16 cellular contexts compared by ENCODE assay signal in the genomic region with DNA sequence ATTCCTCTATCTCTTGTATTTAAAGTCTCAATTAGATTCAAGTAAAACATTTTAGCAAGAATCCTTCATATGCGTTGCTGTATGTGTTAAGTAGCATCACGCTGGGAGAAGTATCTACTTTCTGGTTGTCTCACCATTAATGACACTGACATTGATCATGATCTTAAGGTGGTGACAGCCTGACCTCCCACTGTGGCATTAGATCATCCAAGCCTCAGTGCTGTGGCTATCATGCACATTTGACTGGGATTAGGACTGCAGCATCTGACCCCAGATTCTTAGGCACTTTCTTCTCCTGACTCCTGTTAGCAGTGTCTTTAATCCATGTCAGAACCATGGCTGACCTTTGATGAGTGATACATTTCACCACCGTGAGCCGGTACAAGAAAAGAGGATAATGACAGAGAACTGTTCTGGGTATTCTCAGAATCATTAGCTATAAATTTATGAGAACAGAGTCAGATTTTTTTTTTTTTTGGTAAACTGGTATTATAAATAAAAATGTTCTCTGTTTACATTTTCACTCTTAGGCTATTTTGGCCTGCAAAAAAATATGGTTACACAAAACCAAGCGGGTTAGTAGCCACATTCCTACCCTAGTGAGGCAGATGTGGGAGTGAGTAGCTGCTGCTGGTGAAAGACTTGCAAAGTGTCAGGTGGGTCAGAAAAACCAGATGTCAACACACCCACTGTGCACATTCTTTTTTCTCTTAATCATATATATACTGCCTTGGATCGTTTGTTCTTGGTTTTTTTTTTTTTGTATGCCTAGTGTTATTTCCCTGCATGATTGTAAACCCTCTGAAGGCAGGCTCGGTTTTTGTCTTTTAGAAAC.
DNase-seq lines count a peak whose midpoint lies in the region; ATAC-seq and TF ChIP-seq lines count a peak whose summit lies in the region.
"Had no signal": no experiment of that assay in that cellular context is flagged by ENCODE, and none has a peak within 500 bp of the region (broad histone marks: within the 10 kb centered on the region; RNA-seq: fewer than 3 reads in every experiment).

No MANE protein-coding gene starts in this region.

- in situ Hi-C loops in GM23248 (cut with MboI), result no loop called here

- H3K9ac ChIP-seq in GM23248, result no peak overlapping the region
- H3K9ac ChIP-seq in adipocyte (ENCODE audit: low read length), result no peak overlapping the region
- H3K9ac ChIP-seq: BLaER1 had no signal

- WGBS in GM23248 (ENCODE audit: low coverage in 1 of 2, low lambda C conversion rate in 2 of 2, missing lambda C conversion rate in 2 of 2), 2 experiments, result 14 to 17% methylated on average over 7 of the region's 7 CpGs

- H3K79me2 ChIP-seq in GM23248 (ENCODE audit: insufficient read depth), result no peaks in the 10 kb centered on the region

- H3K9me3 ChIP-seq in GM23248 (ENCODE audit: low read depth) (no peaks in the 10 kb centered on the region), adipocyte (ENCODE audit: control insufficient read depth, low read length) (no peaks in the 10 kb centered on the region)
- H3K9me3 ChIP-seq: lower lobe of right lung had no signal

- peaks cover 30% of the 10 kb centered on the region for H3F3A ChIP-seq in GM23248 (ENCODE audit: insufficient read depth)

- H3K4me1 ChIP-seq in GM23248 (ENCODE audit: insufficient read depth) (peaks cover 30% of the 10 kb centered on the region), adipocyte (ENCODE audit: control insufficient read depth, insufficient read depth, low read length) (peaks cover 10% of the 10 kb centered on the region)
- H3K4me1 ChIP-seq: lower lobe of right lung had no signal

- H3K27ac ChIP-seq in GM23248, result peak overlapping the region; percentile 53
- H3K27ac ChIP-seq: BLaER1, lower lobe of right lung had no signal

- no peak overlapping the region for H2AFZ ChIP-seq in GM23248

- no peaks in the 10 kb centered on the region for H4K20me1 ChIP-seq in GM23248 (ENCODE audit: insufficient read depth)
- H4K20me1 ChIP-seq: BLaER1 had no signal

- H3K36me3 ChIP-seq in GM23248 (ENCODE audit: low read depth) (no peaks in the 10 kb centered on the region), adipocyte (ENCODE audit: control insufficient read depth, insufficient read depth, low read length, severe bottlenecking) (no peaks in the 10 kb centered on the region)
- H3K36me3 ChIP-seq: BLaER1, lower lobe of right lung had no signal

- TF ChIP-seq CTCF in AG09309 (IDR thresholded peaks at IDR 0.05; ENCODE audit: control insufficient read depth, insufficient read depth, low read depth, low read length, missing control alignments) (no peak), fibroblast of villous mesenchyme (IDR thresholded peaks at IDR 0.05; ENCODE audit: insufficient read depth, low read depth, low read length) (no peak)

- no peak overlapping the region for H3K4me3 ChIP-seq in AG09309 (ENCODE audit: control insufficient read depth, low read depth, low read length)
- no peak overlapping the region for H3K4me3 ChIP-seq in GM23248
- no peak overlapping the region for H3K4me3 ChIP-seq in adipocyte (ENCODE audit: low read length)
- no peak overlapping the region for H3K4me3 ChIP-seq in fibroblast of villous mesenchyme (ENCODE audit: low read depth, low read length)
- H3K4me3 ChIP-seq: BLaER1, lower lobe of right lung had no signal

- peak overlapping the region; percentile 31 for H3K4me2 ChIP-seq in GM23248 (ENCODE audit: unreplicated experiment)
- H3K4me2 ChIP-seq: BLaER1 had no signal

- peak; percentile 40 for DNase-seq in AG09309 (ENCODE audit: low read depth)
- peak; percentile 77 for DNase-seq in GM23248
- peak; percentile 47 for DNase-seq in adipocyte (ENCODE audit: low read depth)
- peak; percentile 90 for DNase-seq in fibroblast of villous mesenchyme (ENCODE audit: low read depth)
- no peak for DNase-seq in A172 (ENCODE audit: low spot score)
- no peak for DNase-seq in NCI-H146 (lab: John Stamatoyannopoulos, UW)
- DNase-seq: activated effector memory CD4-positive, alpha-beta T cell treated with Interleukin-2 at 50 U/mL for 16 hours; effector CD8-positive, alpha-beta T cell; Kasumi-1; lower lobe of right lung; NCI-H187 treated with DMSO at 0.1 percent for 48 hours; NCI-H526 treated with DMSO at 0.1 percent for 48 hours had no signal

- no peaks in the 10 kb centered on the region for H3K27me3 ChIP-seq in GM23248 (replicated peaks; ENCODE audit: insufficient read depth)
- no peaks in the 10 kb centered on the region for H3K27me3 ChIP-seq in adipocyte (replicated peaks; ENCODE audit: control insufficient read depth, insufficient read depth, low read length)
- H3K27me3 ChIP-seq: BLaER1 had no signal

- no peaks in the 10 kb centered on the region; the same call in 1 of the 2 replicates for H3K9me2 ChIP-seq in GM23248 (ENCODE audit: insufficient read depth)

- ATAC-seq in HG03139 (IDR thresholded peaks at IDR 0.05; ENCODE audit: unreplicated experiment) (no peak), GM21390 (IDR thresholded peaks at IDR 0.05; ENCODE audit: unreplicated experiment) (no peak)
- ATAC-seq: lower lobe of right lung, Panc1 had no signal

Comparison
In these comparisons a context has a peak if more than half of its experiments do, and no peak if none do; other contexts are left out.
1. DNase-seq: peak in AG09309 (single experiment), GM23248 (single experiment), adipocyte (single experiment) and fibroblast of villous mesenchyme (single experiment); none in A172 (single experiment) and NCI-H146 (single experiment).